33 cellular contexts compared by ENCODE assay signal in genomic region chr6:117227245-117227962, GRCh38. TPM values are rescaled to one million over a fixed set of nuclear protein-coding genes. Genes with fewer than 3 reads are reported as not detected.
"Had no signal": no experiment of that assay in that cellular context is flagged by ENCODE, and none has a peak within 500 bp of the region (broad histone marks: within the 10 kb centered on the region; RNA-seq: fewer than 3 reads in every experiment).

No MANE protein-coding gene starts in this region.

- ATAC-seq: activated naive CD8-positive, alpha-beta T cell treated with anti-CD3 and anti-CD28 coated beads, Interleukin-2, amount 50 U/mL, for 24 hours; PC-3; T-helper 17 cell had no signal

- H3K4me2 ChIP-seq: SK-N-SH had no signal

- H3K36me3 ChIP-seq: Peyer's patch, SJSA1 had no signal

- H3K27ac ChIP-seq: Peyer's patch, SJSA1, VCaP had no signal

- H3K27me3 ChIP-seq: Peyer's patch, SJSA1 had no signal

- H3K4me1 ChIP-seq: Peyer's patch, SJSA1 had no signal

- DNase-seq: activated B cell treated with CpG ODN at 0.5 μM for 24 hours; activated CD4-positive, alpha-beta memory T cell treated with anti-CD3 and anti-CD28 coated beads for 36 hours; activated CD4-positive, alpha-beta T cell treated with anti-CD3 and anti-CD28 coated beads for 4 hours; activated CD4-positive, alpha-beta T cell treated with anti-CD3 and anti-CD28 coated beads, Interleukin-2, amount 50 U/mL, for 1 hour; activated CD4-positive, CD25-positive, alpha-beta regulatory T cell treated with anti-CD3 and anti-CD28 coated beads, Interleukin-2, amount 50 U/mL, for 72 hours; activated CD8-positive, alpha-beta memory T cell treated with anti-CD3 and anti-CD28 coated beads, Interleukin-2, amount 50 U/mL, for 4 hours; activated effector memory CD4-positive, alpha-beta T cell treated with Interleukin-2 at 50 U/mL for 16 hours; activated naive CD4-positive, alpha-beta T cell treated with anti-CD3 and anti-CD28 coated beads, Interleukin-2, amount 10 ng/mL, durations not matched to agents 7 days and 5 days; activated naive CD8-positive, alpha-beta T cell treated with anti-CD3 and anti-CD28 coated beads, Interleukin-2, amount 50 U/mL, for 24 hours; activated T-cell treated with anti-CD3 and anti-CD28 coated beads, Interleukin-2, amount 50 U/mL, for 48 hours; amniotic stem cell; aorta; Karpas-422; KBM-7; MM.1S; MV-4-11; NCI-H1092; NCI-H1436 treated with DMSO at 0.1 percent for 48 hours; NCI-H1694 treated with DMSO at 0.1 percent for 48 hours; NCI-H2029; NCI-H510A; NCI-H526; NCI-H748 treated with DMSO at 0.1 percent for 48 hours; NK-92 treated with Interleukin-12 subunit alpha and Interleukin-12 subunit beta, amount 100 ng/mL, for 24 hours; PC-3; Peyer's patch; RPMI8226; SHP77 treated with DMSO at 0.1 percent for 48 hours; SK-N-SH; T-helper 17 cell; T-helper 9 cell had no signal

- H3K9me3 ChIP-seq: Peyer's patch, SJSA1, SK-N-SH had no signal

- H3K4me3 ChIP-seq: Peyer's patch, SJSA1 had no signal

- H3K9ac ChIP-seq: SK-N-SH had no signal

RNA-seq across cellular contexts. Expression of gene VGLL2, which starts 38.0 kb away (rescaled TPM):
- total RNA-seq: activated B cell treated with CpG ODN at 0.5 μM for 24 hours; activated CD4-positive, alpha-beta memory T cell treated with anti-CD3 and anti-CD28 coated beads for 36 hours; aorta; PC-3; Peyer's patch; T-helper 17 cell had no signal
- polyA plus RNA-seq: aorta had no signal
